1 cellular context compared by ENCODE assay signal in the genomic region with DNA sequence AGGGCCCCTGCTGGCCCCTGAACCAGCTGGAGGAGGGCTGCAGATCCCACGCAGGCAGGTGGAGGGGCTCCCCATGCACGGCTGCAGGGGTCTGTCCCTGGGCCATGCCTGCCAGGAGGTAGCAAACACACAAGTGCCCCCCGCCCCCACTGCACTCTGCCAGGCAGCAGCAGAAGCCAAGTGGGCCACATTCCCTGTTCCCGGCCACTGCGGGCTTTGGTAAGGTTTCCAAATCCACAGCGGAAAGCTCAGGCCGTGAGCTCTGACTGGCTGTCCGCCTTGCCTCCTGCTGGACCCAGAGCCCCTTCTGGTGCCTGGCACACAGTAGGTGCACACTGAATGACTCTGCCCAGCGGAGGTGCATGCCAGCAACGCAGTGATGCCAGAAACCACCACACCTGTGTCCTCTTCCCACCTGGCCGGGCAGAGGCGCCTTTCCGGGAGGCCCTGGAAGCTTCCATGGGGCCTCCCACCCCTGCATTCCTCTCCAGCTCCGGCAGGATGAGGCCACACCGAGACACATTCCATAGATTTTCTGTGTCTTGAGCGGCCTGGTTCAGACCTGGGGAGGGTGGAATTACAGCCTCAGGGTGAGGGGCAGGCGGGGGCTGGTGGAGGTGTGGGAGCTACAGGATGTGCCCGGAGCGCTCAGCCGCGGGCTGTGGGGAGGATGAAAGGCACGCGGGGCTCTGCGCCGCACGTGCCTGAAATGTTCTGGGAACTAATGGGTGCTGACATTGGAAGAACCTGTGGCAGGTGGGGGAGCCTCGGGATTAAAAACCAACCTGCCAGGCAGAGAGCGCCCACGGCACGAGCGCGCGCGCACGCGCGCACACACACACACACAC.
TF ChIP-seq lines count a peak whose summit lies in the region.

No MANE protein-coding gene starts in this region.

TF ChIP-seq in IMR-90, 13 proteins besides CTCF, POLR2A, EP300 and RAD21:
- no peak for TF ChIP-seq RFX5 (IDR thresholded peaks at IDR 0.05; ENCODE audit: low read depth, low read length)
- peak; percentile 86 for TF ChIP-seq BHLHE40 (IDR thresholded peaks at IDR 0.05; ENCODE audit: low read depth, low read length)
- TF ChIP-seq, protein P1, sequence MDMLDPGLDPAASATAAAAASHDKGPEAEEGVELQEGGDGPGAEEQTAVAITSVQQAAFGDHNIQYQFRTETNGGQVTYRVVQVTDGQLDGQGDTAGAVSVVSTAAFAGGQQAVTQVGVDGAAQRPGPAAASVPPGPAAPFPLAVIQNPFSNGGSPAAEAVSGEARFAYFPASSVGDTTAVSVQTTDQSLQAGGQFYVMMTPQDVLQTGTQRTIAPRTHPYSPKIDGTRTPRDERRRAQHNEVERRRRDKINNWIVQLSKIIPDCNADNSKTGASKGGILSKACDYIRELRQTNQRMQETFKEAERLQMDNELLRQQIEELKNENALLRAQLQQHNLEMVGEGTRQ (IDR thresholded peaks at IDR 0.05; ENCODE audit: low read depth, low read length) = no peak
